ENCODE assay signal across 1 cellular context in genomic region chr10:116274141-116274861, GRCh38.
TF ChIP-seq lines count a peak whose summit lies in the region.

No MANE protein-coding gene starts in this region.

TF ChIP-seq in HEK293, 187 proteins besides CTCF, POLR2A, EP300 and RAD21 (continued from another document and continues in another):
- TF ChIP-seq, protein P1, sequence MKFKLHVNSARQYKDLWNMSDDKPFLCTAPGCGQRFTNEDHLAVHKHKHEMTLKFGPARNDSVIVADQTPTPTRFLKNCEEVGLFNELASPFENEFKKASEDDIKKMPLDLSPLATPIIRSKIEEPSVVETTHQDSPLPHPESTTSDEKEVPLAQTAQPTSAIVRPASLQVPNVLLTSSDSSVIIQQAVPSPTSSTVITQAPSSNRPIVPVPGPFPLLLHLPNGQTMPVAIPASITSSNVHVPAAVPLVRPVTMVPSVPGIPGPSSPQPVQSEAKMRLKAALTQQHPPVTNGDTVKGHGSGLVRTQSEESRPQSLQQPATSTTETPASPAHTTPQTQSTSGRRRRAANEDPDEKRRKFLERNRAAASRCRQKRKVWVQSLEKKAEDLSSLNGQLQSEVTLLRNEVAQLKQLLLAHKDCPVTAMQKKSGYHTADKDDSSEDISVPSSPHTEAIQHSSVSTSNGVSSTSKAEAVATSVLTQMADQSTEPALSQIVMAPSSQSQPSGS (tag by site-specific recombination; IDR thresholded peaks at IDR 0.05; ENCODE audit: low read depth), result no peak; the same call in 1 of the 2 replicates
- TF ChIP-seq ZBTB7A (tag by site-specific recombination; IDR thresholded peaks at IDR 0.05; ENCODE audit: low read depth), result no peak
- TF ChIP-seq ZNF2 (tag by site-specific recombination; IDR thresholded peaks at IDR 0.05), result 0 out of 2 replicates have a peak, but pooled peaks have one; percentile 22
- TF ChIP-seq ZNF610 (tag by site-specific recombination; IDR thresholded peaks at IDR 0.05; ENCODE audit: borderline replicate concordance), result peak; percentile 78
- no peak for TF ChIP-seq ZFP37 (tag by site-specific recombination; IDR thresholded peaks at IDR 0.05)
- no peak for TF ChIP-seq ZNF239 (tag by site-specific recombination; IDR thresholded peaks at IDR 0.05)
- no peak for TF ChIP-seq ZBTB49 (tag by site-specific recombination; IDR thresholded peaks at IDR 0.05; ENCODE audit: low read depth)
- no peak for TF ChIP-seq ZNF48 (tag by site-specific recombination; IDR thresholded peaks at IDR 0.05)
- no peak for TF ChIP-seq ZNF571 (tag by site-specific recombination; IDR thresholded peaks at IDR 0.05)
- TF ChIP-seq ZNF341 (tag by site-specific recombination; IDR thresholded peaks at IDR 0.05; ENCODE audit: low read depth), result peak; percentile 51
- TF ChIP-seq REPIN1 (tag by site-specific recombination; IDR thresholded peaks at IDR 0.05; ENCODE audit: low read depth), result no peak
- no peak for TF ChIP-seq ZNF792 (tag by site-specific recombination; IDR thresholded peaks at IDR 0.05)
- TF ChIP-seq ZFHX2 (tag by site-specific recombination; conservative IDR thresholded peaks at IDR 0.05), result no peak; the same call in 1 of the 2 replicates
- TF ChIP-seq ZBTB48 (tag by site-specific recombination; IDR thresholded peaks at IDR 0.05), result peak; percentile 82
- TF ChIP-seq KLF16 (tag by site-specific recombination; IDR thresholded peaks at IDR 0.05), result no peak
- TF ChIP-seq, protein P2, sequence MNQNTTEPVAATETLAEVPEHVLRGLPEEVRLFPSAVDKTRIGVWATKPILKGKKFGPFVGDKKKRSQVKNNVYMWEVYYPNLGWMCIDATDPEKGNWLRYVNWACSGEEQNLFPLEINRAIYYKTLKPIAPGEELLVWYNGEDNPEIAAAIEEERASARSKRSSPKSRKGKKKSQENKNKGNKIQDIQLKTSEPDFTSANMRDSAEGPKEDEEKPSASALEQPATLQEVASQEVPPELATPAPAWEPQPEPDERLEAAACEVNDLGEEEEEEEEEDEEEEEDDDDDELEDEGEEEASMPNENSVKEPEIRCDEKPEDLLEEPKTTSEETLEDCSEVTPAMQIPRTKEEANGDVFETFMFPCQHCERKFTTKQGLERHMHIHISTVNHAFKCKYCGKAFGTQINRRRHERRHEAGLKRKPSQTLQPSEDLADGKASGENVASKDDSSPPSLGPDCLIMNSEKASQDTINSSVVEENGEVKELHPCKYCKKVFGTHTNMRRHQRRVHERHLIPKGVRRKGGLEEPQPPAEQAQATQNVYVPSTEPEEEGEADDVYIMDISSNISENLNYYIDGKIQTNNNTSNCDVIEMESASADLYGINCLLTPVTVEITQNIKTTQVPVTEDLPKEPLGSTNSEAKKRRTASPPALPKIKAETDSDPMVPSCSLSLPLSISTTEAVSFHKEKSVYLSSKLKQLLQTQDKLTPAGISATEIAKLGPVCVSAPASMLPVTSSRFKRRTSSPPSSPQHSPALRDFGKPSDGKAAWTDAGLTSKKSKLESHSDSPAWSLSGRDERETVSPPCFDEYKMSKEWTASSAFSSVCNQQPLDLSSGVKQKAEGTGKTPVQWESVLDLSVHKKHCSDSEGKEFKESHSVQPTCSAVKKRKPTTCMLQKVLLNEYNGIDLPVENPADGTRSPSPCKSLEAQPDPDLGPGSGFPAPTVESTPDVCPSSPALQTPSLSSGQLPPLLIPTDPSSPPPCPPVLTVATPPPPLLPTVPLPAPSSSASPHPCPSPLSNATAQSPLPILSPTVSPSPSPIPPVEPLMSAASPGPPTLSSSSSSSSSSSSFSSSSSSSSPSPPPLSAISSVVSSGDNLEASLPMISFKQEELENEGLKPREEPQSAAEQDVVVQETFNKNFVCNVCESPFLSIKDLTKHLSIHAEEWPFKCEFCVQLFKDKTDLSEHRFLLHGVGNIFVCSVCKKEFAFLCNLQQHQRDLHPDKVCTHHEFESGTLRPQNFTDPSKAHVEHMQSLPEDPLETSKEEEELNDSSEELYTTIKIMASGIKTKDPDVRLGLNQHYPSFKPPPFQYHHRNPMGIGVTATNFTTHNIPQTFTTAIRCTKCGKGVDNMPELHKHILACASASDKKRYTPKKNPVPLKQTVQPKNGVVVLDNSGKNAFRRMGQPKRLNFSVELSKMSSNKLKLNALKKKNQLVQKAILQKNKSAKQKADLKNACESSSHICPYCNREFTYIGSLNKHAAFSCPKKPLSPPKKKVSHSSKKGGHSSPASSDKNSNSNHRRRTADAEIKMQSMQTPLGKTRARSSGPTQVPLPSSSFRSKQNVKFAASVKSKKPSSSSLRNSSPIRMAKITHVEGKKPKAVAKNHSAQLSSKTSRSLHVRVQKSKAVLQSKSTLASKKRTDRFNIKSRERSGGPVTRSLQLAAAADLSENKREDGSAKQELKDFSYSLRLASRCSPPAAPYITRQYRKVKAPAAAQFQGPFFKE (tag by site-specific recombination; IDR thresholded peaks at IDR 0.05; ENCODE audit: borderline replicate concordance), result no peak
- TF ChIP-seq PRDM1 (tag by site-specific recombination; IDR thresholded peaks at IDR 0.05), result no peak
- peak; percentile 94 for TF ChIP-seq ZNF394 (tag by site-specific recombination; IDR thresholded peaks at IDR 0.05; ENCODE audit: borderline replicate concordance)
- TF ChIP-seq ZNF114 (tag by site-specific recombination; IDR thresholded peaks at IDR 0.05), result no peak
- no peak for TF ChIP-seq ZNF658 (tag by site-specific recombination; IDR thresholded peaks at IDR 0.05)
- TF ChIP-seq HOXC10 (CRISPR knock-in tag; IDR thresholded peaks at IDR 0.05), result no peak
- no peak for TF ChIP-seq ZNF677 (tag by site-specific recombination; IDR thresholded peaks at IDR 0.05)
- TF ChIP-seq ZNF660 (tag by site-specific recombination; IDR thresholded peaks at IDR 0.05), result no peak; the same call in 1 of the 2 replicates
- TF ChIP-seq, protein P3, sequence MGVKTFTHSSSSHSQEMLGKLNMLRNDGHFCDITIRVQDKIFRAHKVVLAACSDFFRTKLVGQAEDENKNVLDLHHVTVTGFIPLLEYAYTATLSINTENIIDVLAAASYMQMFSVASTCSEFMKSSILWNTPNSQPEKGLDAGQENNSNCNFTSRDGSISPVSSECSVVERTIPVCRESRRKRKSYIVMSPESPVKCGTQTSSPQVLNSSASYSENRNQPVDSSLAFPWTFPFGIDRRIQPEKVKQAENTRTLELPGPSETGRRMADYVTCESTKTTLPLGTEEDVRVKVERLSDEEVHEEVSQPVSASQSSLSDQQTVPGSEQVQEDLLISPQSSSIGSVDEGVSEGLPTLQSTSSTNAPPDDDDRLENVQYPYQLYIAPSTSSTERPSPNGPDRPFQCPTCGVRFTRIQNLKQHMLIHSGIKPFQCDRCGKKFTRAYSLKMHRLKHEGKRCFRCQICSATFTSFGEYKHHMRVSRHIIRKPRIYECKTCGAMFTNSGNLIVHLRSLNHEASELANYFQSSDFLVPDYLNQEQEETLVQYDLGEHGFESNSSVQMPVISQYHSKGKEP (tag by site-specific recombination; IDR thresholded peaks at IDR 0.05), result no peak
- TF ChIP-seq, protein P4, sequence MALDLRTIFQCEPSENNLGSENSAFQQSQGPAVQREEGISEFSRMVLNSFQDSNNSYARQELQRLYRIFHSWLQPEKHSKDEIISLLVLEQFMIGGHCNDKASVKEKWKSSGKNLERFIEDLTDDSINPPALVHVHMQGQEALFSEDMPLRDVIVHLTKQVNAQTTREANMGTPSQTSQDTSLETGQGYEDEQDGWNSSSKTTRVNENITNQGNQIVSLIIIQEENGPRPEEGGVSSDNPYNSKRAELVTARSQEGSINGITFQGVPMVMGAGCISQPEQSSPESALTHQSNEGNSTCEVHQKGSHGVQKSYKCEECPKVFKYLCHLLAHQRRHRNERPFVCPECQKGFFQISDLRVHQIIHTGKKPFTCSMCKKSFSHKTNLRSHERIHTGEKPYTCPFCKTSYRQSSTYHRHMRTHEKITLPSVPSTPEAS (tag by site-specific recombination; IDR thresholded peaks at IDR 0.05), result peak; percentile 29; the same call in 1 of the 2 replicates
- peak; percentile 59 for TF ChIP-seq GLIS2 (tag by site-specific recombination; IDR thresholded peaks at IDR 0.05)
- TF ChIP-seq, protein P5, sequence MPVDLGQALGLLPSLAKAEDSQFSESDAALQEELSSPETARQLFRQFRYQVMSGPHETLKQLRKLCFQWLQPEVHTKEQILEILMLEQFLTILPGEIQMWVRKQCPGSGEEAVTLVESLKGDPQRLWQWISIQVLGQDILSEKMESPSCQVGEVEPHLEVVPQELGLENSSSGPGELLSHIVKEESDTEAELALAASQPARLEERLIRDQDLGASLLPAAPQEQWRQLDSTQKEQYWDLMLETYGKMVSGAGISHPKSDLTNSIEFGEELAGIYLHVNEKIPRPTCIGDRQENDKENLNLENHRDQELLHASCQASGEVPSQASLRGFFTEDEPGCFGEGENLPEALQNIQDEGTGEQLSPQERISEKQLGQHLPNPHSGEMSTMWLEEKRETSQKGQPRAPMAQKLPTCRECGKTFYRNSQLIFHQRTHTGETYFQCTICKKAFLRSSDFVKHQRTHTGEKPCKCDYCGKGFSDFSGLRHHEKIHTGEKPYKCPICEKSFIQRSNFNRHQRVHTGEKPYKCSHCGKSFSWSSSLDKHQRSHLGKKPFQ (tag by site-specific recombination; IDR thresholded peaks at IDR 0.05), result 0 out of 2 replicates have a peak, but pooled peaks have one; percentile 53
- no peak for TF ChIP-seq ZNF626 (tag by site-specific recombination; IDR thresholded peaks at IDR 0.05)
- TF ChIP-seq HIC1 (tag by site-specific recombination; IDR thresholded peaks at IDR 0.05), result no peak
- no peak for TF ChIP-seq REST (tag by site-specific recombination; IDR thresholded peaks at IDR 0.05)
- no peak for TF ChIP-seq ZNF514 (tag by site-specific recombination; IDR thresholded peaks at IDR 0.05)
- peak; percentile 61; the same call in 1 of the 2 replicates for TF ChIP-seq TRIM28 (IDR thresholded peaks at IDR 0.05; ENCODE audit: borderline replicate concordance, low read length)
- TF ChIP-seq ZBTB21 (tag by site-specific recombination; IDR thresholded peaks at IDR 0.05), result no peak
- TF ChIP-seq ZNF473 (tag by site-specific recombination; IDR thresholded peaks at IDR 0.05), result no peak
- no peak for TF ChIP-seq ZNF202 (tag by site-specific recombination; IDR thresholded peaks at IDR 0.05; ENCODE audit: borderline replicate concordance)
- TF ChIP-seq ZNF175 (tag by site-specific recombination; IDR thresholded peaks at IDR 0.05), result no peak
- TF ChIP-seq ZNF146 (tag by site-specific recombination; IDR thresholded peaks at IDR 0.05), result no peak
